Comparison of ENCODE assay signal across 8 cellular contexts in genomic region chr1:6601865-6602668, GRCh38. TPM values are rescaled to one million over a fixed set of nuclear protein-coding genes. Genes with fewer than 3 reads are reported as not detected.
A peak's percentile ranks its signal among the peaks of the same experiment; 100 is the strongest.
DNase-seq lines count a peak whose midpoint lies in the region; ATAC-seq and TF ChIP-seq lines count a peak whose summit lies in the region.

No MANE protein-coding gene starts in this region.

- dilution Hi-C loops in mammary epithelial cell (cut with HindIII; ENCODE audit: low sequenced_read_pairs) = no loop called here

- ATAC-seq in GM18502 (IDR thresholded peaks at IDR 0.05; ENCODE audit: poor library complexity, unreplicated experiment) = peak; percentile 5
- ATAC-seq in HG02981 (IDR thresholded peaks at IDR 0.05; ENCODE audit: unreplicated experiment) = peak; percentile 34

- H3K4me2 ChIP-seq in mammary epithelial cell (ENCODE audit: insufficient read depth, low read depth, low read length) = peak overlapping the region; percentile 76

- WGBS in mammary epithelial cell (ENCODE audit: low coverage, missing lambda C conversion rate) = 2% methylated on average over 22 of the region's 108 CpGs

- peaks cover 14% of the 10 kb centered on the region for H4K20me1 ChIP-seq in mammary epithelial cell (ENCODE audit: insufficient read depth, low read length)

- BruUV-seq in mammary epithelial cell (replicated peaks; lab: Mats Ljungman, UMichigan) = no TSS peak

- H3K4me1 ChIP-seq in Peyer's patch (peaks cover 0 to 39% (median 18%) of the 10 kb centered on the region in 4 donors), mammary epithelial cell (ENCODE audit: insufficient read depth, low read length) (peaks cover 35% of the 10 kb centered on the region)

- H3K4me3 ChIP-seq in Peyer's patch = peak overlapping the region; percentile 54 to 98 (median 97)
- H3K4me3 ChIP-seq in mammary epithelial cell (replicated peaks in 1 of 3; ENCODE audit: insufficient read depth in 1 of 3, low read depth in 2 of 3, low read length in 3 of 3) = peak overlapping the region; percentile 58 to 98 (median 95)
- peak overlapping the region; percentile 69 for H3K4me3 ChIP-seq in kidney epithelial cell (ENCODE audit: low read depth, low read length)

- TF ChIP-seq CTCF in 22Rv1 (IDR thresholded peaks at IDR 0.05) (peak; percentile 15; the same call in 1 of the 2 replicates), Peyer's patch (IDR thresholded peaks at IDR 0.05) (peak in 1 of 6 experiments; percentile 1), mammary epithelial cell (conservative IDR thresholded peaks at IDR 0.05 in 1 of 2, IDR thresholded peaks at IDR 0.05 in 1 of 2; ENCODE audit: extremely low read depth in 1 of 2, insufficient read depth in 1 of 2, low read depth in 1 of 2, low read length in 2 of 2) (no peak), kidney epithelial cell (IDR thresholded peaks at IDR 0.05; ENCODE audit: insufficient read depth, low read length, poor library complexity, severe bottlenecking) (no peak)

- DNase-seq in Peyer's patch = peak; percentile 36 to 70 (median 60)
- peak; percentile 41 for DNase-seq in mammary epithelial cell
- DNase-seq in kidney epithelial cell (ENCODE audit: low read depth) = no peak
- peak; percentile 48 for DNase-seq in stimulated activated CD8-positive, alpha-beta memory T cell treated with anti-CD3 and anti-CD28 coated beads, Interleukin-4, amount 100 ng/mL, for 48 hours
- no peak for DNase-seq in NCI-H2029 treated with DMSO at 0.1 percent for 48 hours (lab: John Stamatoyannopoulos, UW)

- intact Hi-C loops in mammary epithelial cell (cut with micrococcal nuclease) = loop anchor here (1.0 to 2.0 kb wide), 4 partner anchors 11 to 113 kb away; partner anchors contain the start of genes NOL9 and PHF13

- peak overlapping the region; percentile 64 for H3K27ac ChIP-seq in 22Rv1
- peak overlapping the region; percentile 92 to 99 (median 98) for H3K27ac ChIP-seq in Peyer's patch
- H3K27ac ChIP-seq in mammary epithelial cell (ENCODE audit: insufficient read depth, low read depth, low read length) = peak overlapping the region; percentile 97

- H3K9me3 ChIP-seq in Peyer's patch = no peaks in the 10 kb centered on the region
- H3K9me3 ChIP-seq in mammary epithelial cell (replicated peaks; ENCODE audit: insufficient read depth, low read length) = no peaks in the 10 kb centered on the region

- H3K79me2 ChIP-seq in mammary epithelial cell (ENCODE audit: insufficient read depth, low read length) = peaks cover 55% of the 10 kb centered on the region

- peak overlapping the region; percentile 99 for H3K9ac ChIP-seq in mammary epithelial cell (ENCODE audit: insufficient read depth, low read length)

- no peaks in the 10 kb centered on the region for H3K27me3 ChIP-seq in Peyer's patch
- no peaks in the 10 kb centered on the region for H3K27me3 ChIP-seq in mammary epithelial cell (ENCODE audit: insufficient read depth, low read length)
- no peaks in the 10 kb centered on the region for H3K27me3 ChIP-seq in kidney epithelial cell (ENCODE audit: control insufficient read depth, insufficient read depth, low read length)

- CTCF ChIA-PET in mammary epithelial cell (lab: Charles Lee; ENCODE audit: low non-redundant PET) = no interaction called here

- H3K36me3 ChIP-seq in Peyer's patch (peaks cover 0 to 19% (median 0%) of the 10 kb centered on the region in 3 donors), mammary epithelial cell (ENCODE audit: insufficient read depth, low read length) (peaks cover 9% of the 10 kb centered on the region), kidney epithelial cell (ENCODE audit: control insufficient read depth, insufficient read depth, low read length) (peaks cover 1% of the 10 kb centered on the region)

- in situ Hi-C loops in mammary epithelial cell (cut with MboI; ENCODE audit: low sequenced_read_pairs in 2 of 2) = no loop called here

- H2AFZ ChIP-seq in mammary epithelial cell (ENCODE audit: low read depth, low read length) = no peak overlapping the region

- no peak for TF ChIP-seq POLR2A in Peyer's patch (IDR thresholded peaks at IDR 0.05)

RNA-seq across cellular contexts. Expression of gene KLHL21, which starts 0.6 kb away (rescaled TPM):
- total RNA-seq in Peyer's patch (10 to 100 TPM; 14.4 to 25.1 (median 18.2) TPM), mammary epithelial cell (100 to 1,000 TPM in 1 of 2 donors, 10 to 100 TPM in 1; 64.5 to 160 TPM), kidney epithelial cell (69.5 and 77.4 TPM in 2 replicates)
- polyA plus RNA-seq in mammary epithelial cell = 38.1 TPM
- 67.9 TPM for polyA minus RNA-seq in mammary epithelial cell

RNA-seq across cellular contexts. Expression of gene PHF13, which starts 11.5 kb away (rescaled TPM):
- 1 to 10 TPM; 3.3 to 7.4 (median 6.0) TPM for total RNA-seq in Peyer's patch
- 10 to 100 TPM; 11.8 to 16.3 TPM for total RNA-seq in mammary epithelial cell
- 7.4 TPM for polyA plus RNA-seq in mammary epithelial cell
- 8.7 TPM for polyA minus RNA-seq in mammary epithelial cell
- 8.0 and 8.8 TPM in 2 replicates for total RNA-seq in kidney epithelial cell

RNA-seq across cellular contexts. Expression of gene ZBTB48, which starts 22.3 kb away (rescaled TPM):
- total RNA-seq in Peyer's patch (10 to 100 TPM; 27.0 to 80.9 (median 38.2) TPM), mammary epithelial cell (10 to 100 TPM; 15.3 to 29.5 TPM), kidney epithelial cell (14.2 and 18.9 TPM in 2 replicates)
- polyA plus RNA-seq in mammary epithelial cell = 14.5 TPM
- polyA minus RNA-seq in mammary epithelial cell = 0.47 TPM

RNA-seq across cellular contexts. Expression of gene THAP3, which starts 22.6 kb away (rescaled TPM):
- total RNA-seq in Peyer's patch = 10 to 100 TPM in 3 of 4 donors, 1 to 10 TPM in 1; 9.9 to 22.8 (median 18.8) TPM
- 10 to 100 TPM in 1 of 2 donors, 1 to 10 TPM in 1; 7.2 to 11.4 TPM for total RNA-seq in mammary epithelial cell
- polyA plus RNA-seq in mammary epithelial cell = 5.4 TPM
- polyA minus RNA-seq in mammary epithelial cell = not detected
- 19.0 and 29.4 TPM in 2 replicates for total RNA-seq in kidney epithelial cell

RNA-seq across cellular contexts. Expression of gene TAS1R1, which starts 47.0 kb away (rescaled TPM):
- total RNA-seq in Peyer's patch (not detected), mammary epithelial cell (under 1 TPM in 1 of 2 donors, not detected in 1; 0.09 TPM), kidney epithelial cell (not detected in 2 replicates)
- polyA plus RNA-seq in mammary epithelial cell = 0.05 TPM
- polyA minus RNA-seq in mammary epithelial cell = not detected

Comparison
In these comparisons a context has a peak if more than half of its experiments do, and no peak if none do; other contexts are left out.
1. DNase-seq: peak in Peyer's patch (3 of 3), mammary epithelial cell (single experiment) and stimulated activated CD8-positive, alpha-beta memory T cell treated with anti-CD3 and anti-CD28 coated beads, Interleukin-4, amount 100 ng/mL, for 48 hours (single experiment); none in kidney epithelial cell (single experiment) and NCI-H2029 treated with DMSO at 0.1 percent for 48 hours (single experiment).
2. Peak in every context shown above with its lines, with median percentiles within 50 percentile points of each other: H3K27ac ChIP-seq and H3K4me3 ChIP-seq.